Comparison of ENCODE assay signal across 8 cellular contexts in genomic region chr16:70253291-70254094, GRCh38. TPM values are rescaled to one million over a fixed set of nuclear protein-coding genes. Genes with fewer than 3 reads are reported as not detected.
A peak's percentile ranks its signal among the peaks of the same experiment; 100 is the strongest.
DNase-seq lines count a peak whose midpoint lies in the region; ATAC-seq lines count a peak whose summit lies in the region.

No MANE protein-coding gene starts in this region.

- no peaks in the 10 kb centered on the region for H3K9me3 Mint-ChIP-seq in activated naive CD4-positive, alpha-beta T cell treated with anti-CD3 and anti-CD28 coated beads for 36 hours

- H3K27me3 Mint-ChIP-seq in activated naive CD4-positive, alpha-beta T cell treated with anti-CD3 and anti-CD28 coated beads for 36 hours (ENCODE audit: low read depth) = no peaks in the 10 kb centered on the region

- no peak overlapping the region for H3K4me3 Mint-ChIP-seq in activated naive CD4-positive, alpha-beta T cell treated with anti-CD3 and anti-CD28 coated beads for 36 hours

- DNase-seq in NCI-H2171 (lab: John Stamatoyannopoulos, UW) (peak; percentile 5), NCI-H2171 treated with DMSO at 0.1 percent for 48 hours (lab: John Stamatoyannopoulos, UW) (no peak), LHCN-M2 (ENCODE audit: low read depth) (peak; percentile 39), iPS-NIHi11 (ENCODE audit: low spot score) (peak; percentile 70), NCI-H2029 (lab: John Stamatoyannopoulos, UW) (no peak)
- DNase-seq in activated naive CD4-positive, alpha-beta T cell treated with anti-CD3 and anti-CD28 coated beads for 36 hours = peak; percentile 46
- peak; percentile 60 for DNase-seq in stimulated activated naive CD8-positive, alpha-beta T cell treated with anti-CD3 and anti-CD28 coated beads, Interleukin-15, Interleukin-2, amounts not matched to agents 100 U/mL and 50 U/mL, for 24 hours

- peak overlapping the region; percentile 65 for H3K27ac Mint-ChIP-seq in activated naive CD4-positive, alpha-beta T cell treated with anti-CD3 and anti-CD28 coated beads for 36 hours

- H3K36me3 Mint-ChIP-seq in activated naive CD4-positive, alpha-beta T cell treated with anti-CD3 and anti-CD28 coated beads for 36 hours (ENCODE audit: low read depth) = peaks cover 50% of the 10 kb centered on the region

- intact Hi-C loops in activated naive CD4-positive, alpha-beta T cell treated with anti-CD3 and anti-CD28 coated beads for 36 hours (cut with micrococcal nuclease) = loop anchor here (5.0 to 10.0 kb wide), 2 partner anchors 141 to 271 kb away; partner anchors contain the start of genes COG4, PDPR and SF3B3

- CTCF ChIA-PET in activated naive CD4-positive, alpha-beta T cell treated with anti-CD3 and anti-CD28 coated beads for 36 hours (lab: Charles Lee) = interaction anchor here (0.5 to 1.8 kb wide), 9 partner anchors 14 to 271 kb away, joined by 3 to 12 read pairs (median 4); no protein-coding TSS in a partner anchor

- peaks cover 15% of the 10 kb centered on the region for H3K4me1 Mint-ChIP-seq in activated naive CD4-positive, alpha-beta T cell treated with anti-CD3 and anti-CD28 coated beads for 36 hours (ENCODE audit: low read depth)

- ATAC-seq in stimulated activated naive CD8-positive, alpha-beta T cell treated with anti-CD3 and anti-CD28 coated beads, Interleukin-15, Interleukin-2, amounts not matched to agents 100 U/mL and 50 U/mL, for 24 hours = no peak
- ATAC-seq in HG02885 (IDR thresholded peaks at IDR 0.05; ENCODE audit: poor library complexity, unreplicated experiment) = no peak

RNA-seq across cellular contexts. Expression of gene EXOSC6, which starts 1.8 kb away (rescaled TPM):
- 31.3 and 33.4 TPM in 2 replicates for total RNA-seq in LHCN-M2 (2014; rRNA removed)
- 8.2 TPM for polyA plus RNA-seq in LHCN-M2 (2012)
- total RNA-seq in activated naive CD4-positive, alpha-beta T cell treated with anti-CD3 and anti-CD28 coated beads for 36 hours = 10 to 100 TPM; 20.3 to 21.0 TPM

RNA-seq across cellular contexts. Expression of gene AARS1, which starts 35.8 kb away (rescaled TPM):
- total RNA-seq in LHCN-M2 (2014; rRNA removed) = 50.8 and 54.3 TPM in 2 replicates
- 76.5 TPM for polyA plus RNA-seq in LHCN-M2 (2012)
- total RNA-seq in activated naive CD4-positive, alpha-beta T cell treated with anti-CD3 and anti-CD28 coated beads for 36 hours = 100 to 1,000 TPM; 237 to 238 TPM

RNA-seq across cellular contexts. Expression of gene DDX19B, which starts 45.5 kb away (rescaled TPM):
- total RNA-seq in LHCN-M2 (2014; rRNA removed) = 27.0 and 28.1 TPM in 2 replicates
- polyA plus RNA-seq in LHCN-M2 (2012) = 30.6 TPM
- total RNA-seq in activated naive CD4-positive, alpha-beta T cell treated with anti-CD3 and anti-CD28 coated beads for 36 hours = 10 to 100 TPM; 28.7 to 31.3 TPM

Comparison
In these comparisons a context has a peak if more than half of its experiments do, and no peak if none do; other contexts are left out.
1. DNase-seq: peak in NCI-H2171 (single experiment), LHCN-M2 (single experiment), activated naive CD4-positive, alpha-beta T cell treated with anti-CD3 and anti-CD28 coated beads for 36 hours (single experiment), iPS-NIHi11 (single experiment) and stimulated activated naive CD8-positive, alpha-beta T cell treated with anti-CD3 and anti-CD28 coated beads, Interleukin-15, Interleukin-2, amounts not matched to agents 100 U/mL and 50 U/mL, for 24 hours (single experiment); none in NCI-H2171 treated with DMSO at 0.1 percent for 48 hours (single experiment) and NCI-H2029 (single experiment).